In the genomic region with DNA sequence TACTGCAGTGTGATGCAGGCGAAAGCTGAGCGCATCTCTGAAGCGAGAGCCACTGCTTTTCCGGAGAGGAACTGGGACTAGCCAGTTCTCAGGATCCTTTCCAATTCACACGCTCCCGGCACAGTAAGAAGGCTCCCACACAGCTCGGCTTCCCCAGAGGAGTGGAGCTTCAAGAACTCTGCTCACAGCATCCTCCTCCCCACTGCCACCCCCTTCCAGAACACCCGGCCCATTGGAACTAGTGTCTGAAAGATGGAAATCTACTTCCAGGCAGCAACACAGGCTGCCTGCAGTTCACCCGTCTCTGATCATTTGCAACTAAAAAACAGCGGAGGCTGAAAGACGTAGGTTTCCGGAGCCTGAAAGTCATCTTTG, we compare ENCODE assay signal across 9 cellular contexts. TPM values are rescaled to one million over a fixed set of nuclear protein-coding genes. Genes with fewer than 3 reads are reported as not detected.
DNase-seq lines count a peak whose midpoint lies in the region; ATAC-seq and TF ChIP-seq lines count a peak whose summit lies in the region.
"Had no signal": no experiment of that assay in that cellular context is flagged by ENCODE, and none has a peak within 500 bp of the region (broad histone marks: within the 10 kb centered on the region; RNA-seq: fewer than 3 reads in every experiment).

A gene (minus strand): TSS at position 163 of the 375 bp plus-strand sequence.

- TF ChIP-seq POLR2A in suprapubic skin (IDR thresholded peaks at IDR 0.05), result no peak

- H3K9me3 Mint-ChIP-seq in activated naive CD4-positive, alpha-beta T cell treated with anti-CD3 and anti-CD28 coated beads, Interleukin-2, amount 50 U/mL, for 72 hours, result peaks cover 4 to 6% of the 10 kb centered on the region in 2 donors

- no peaks in the 10 kb centered on the region for H3K9me3 ChIP-seq in iPS-18c (ENCODE audit: control insufficient read depth, insufficient read depth, low read length)
- H3K9me3 ChIP-seq in suprapubic skin, result no peaks in the 10 kb centered on the region

- 1% methylated on average over 12 of the region's 12 CpGs for WGBS in suprapubic skin

- no peak for TF ChIP-seq CTCF in astrocyte of the spinal cord (IDR thresholded peaks at IDR 0.05; ENCODE audit: low read depth, low read length)
- no peak for TF ChIP-seq CTCF in suprapubic skin (IDR thresholded peaks at IDR 0.05)

- no peak for ATAC-seq in GM18502 (IDR thresholded peaks at IDR 0.05; ENCODE audit: poor library complexity, unreplicated experiment)
- no peak for ATAC-seq in activated naive CD4-positive, alpha-beta T cell treated with anti-CD3 and anti-CD28 coated beads, Interleukin-2, amount 50 U/mL, for 72 hours

- no peaks in the 10 kb centered on the region for H3K36me3 ChIP-seq in suprapubic skin

- in situ Hi-C loops in astrocyte of the spinal cord (cut with HindIII; ENCODE audit: low sequenced_read_pairs), result no loop called here

- DNase-seq in LHCN-M2 (ENCODE audit: low read depth) (peak; percentile 30), astrocyte of the spinal cord (ENCODE audit: low read depth, low spot score) (peak; percentile 53), suprapubic skin (ENCODE audit: low spot score in 2 of 2) (no peak), COLO829 (ENCODE audit: low spot score) (no peak), DMS 273 (lab: John Stamatoyannopoulos, UW; ENCODE audit: unreplicated experiment) (no peak)
- DNase-seq in activated naive CD4-positive, alpha-beta T cell treated with anti-CD3 and anti-CD28 coated beads, Interleukin-2, amount 50 U/mL, for 72 hours (ENCODE audit: low spot score in 2 of 2), result no peak

- H3K4me3 ChIP-seq in astrocyte of the spinal cord (ENCODE audit: low read depth, low read length) (peak within 1 kb of the TSS; percentile 29), iPS-18c (ENCODE audit: insufficient read depth, low read depth, low read length) (peak within 1 kb of the TSS; percentile 58), suprapubic skin (peak within 1 kb of the TSS; percentile 26)

- H3K4me1 ChIP-seq in suprapubic skin, result peaks cover 11% of the 10 kb centered on the region

- no peak for TF ChIP-seq EP300 in suprapubic skin (IDR thresholded peaks at IDR 0.05)

- H3K27ac Mint-ChIP-seq in activated naive CD4-positive, alpha-beta T cell treated with anti-CD3 and anti-CD28 coated beads, Interleukin-2, amount 50 U/mL, for 72 hours, result no peak within 1 kb of the TSS

- peaks cover 5% of the 10 kb centered on the region for H3K27me3 ChIP-seq in suprapubic skin

- no peak within 1 kb of the TSS for H3K27ac ChIP-seq in suprapubic skin

- H3K36me3 Mint-ChIP-seq in activated naive CD4-positive, alpha-beta T cell treated with anti-CD3 and anti-CD28 coated beads, Interleukin-2, amount 50 U/mL, for 72 hours, result no peaks in the 10 kb centered on the region

RNA-seq across cellular contexts. Expression of the gene that starts here (rescaled TPM):
- total RNA-seq in LHCN-M2 (2014; rRNA removed), result under 0.01 and 0.06 TPM in 2 replicates
- not detected for polyA plus RNA-seq in LHCN-M2 (2012)
- total RNA-seq in suprapubic skin, result under 1 TPM in 2 of 4 donors, not detected in 2; 0.17 to 0.30 TPM
- not detected for total RNA-seq in activated naive CD4-positive, alpha-beta T cell treated with anti-CD3 and anti-CD28 coated beads, Interleukin-2, amount 50 U/mL, for 72 hours
- total RNA-seq: T-helper 1 cell treated with Interleukin-12 subunit alpha and Interleukin-12 subunit beta and Interleukin-4 antibody, amounts not matched to agents 30 ng/mL and 1 ng/mL, for 36 hours had no signal

Comparison
In these comparisons a context has a peak if more than half of its experiments do, and no peak if none do; other contexts are left out.
1. Peak in DNase-seq in LHCN-M2; RNA of the gene not detected or under 1 TPM.